In genomic region chr2:63432373-63432772, GRCh38 we compare ENCODE assay signal across 1 cellular context.
TF ChIP-seq lines count a peak whose summit lies in the region.

No MANE protein-coding gene starts in this region.

TF ChIP-seq in GM23338, 12 proteins besides CTCF, POLR2A, EP300 and RAD21 (continued from another document):
- TF ChIP-seq ZNF462 (CRISPR knock-in tag; IDR thresholded peaks at IDR 0.05) = no peak
- no peak for TF ChIP-seq EZH2 (IDR thresholded peaks at IDR 0.05; ENCODE audit: low read depth, unreplicated experiment)
- TF ChIP-seq ETS1 (IDR thresholded peaks at IDR 0.05) = no peak
- no peak for TF ChIP-seq REST (IDR thresholded peaks at IDR 0.05; ENCODE audit: unreplicated experiment)
- TF ChIP-seq ZNF331 (CRISPR knock-in tag; IDR thresholded peaks at IDR 0.05; ENCODE audit: low read depth) = no peak
- TF ChIP-seq STAT1 (IDR thresholded peaks at IDR 0.05; ENCODE audit: unreplicated experiment) = no peak
- TF ChIP-seq ZNF114 (CRISPR knock-in tag; IDR thresholded peaks at IDR 0.05) = no peak
- TF ChIP-seq POLR2AphosphoS5 (IDR thresholded peaks at IDR 0.05; ENCODE audit: low read depth) = no peak
- TF ChIP-seq EZH2phosphoT487 (IDR thresholded peaks at IDR 0.05; ENCODE audit: unreplicated experiment) = no peak
